ENCODE assay signal across 19 cellular contexts in the genomic region with DNA sequence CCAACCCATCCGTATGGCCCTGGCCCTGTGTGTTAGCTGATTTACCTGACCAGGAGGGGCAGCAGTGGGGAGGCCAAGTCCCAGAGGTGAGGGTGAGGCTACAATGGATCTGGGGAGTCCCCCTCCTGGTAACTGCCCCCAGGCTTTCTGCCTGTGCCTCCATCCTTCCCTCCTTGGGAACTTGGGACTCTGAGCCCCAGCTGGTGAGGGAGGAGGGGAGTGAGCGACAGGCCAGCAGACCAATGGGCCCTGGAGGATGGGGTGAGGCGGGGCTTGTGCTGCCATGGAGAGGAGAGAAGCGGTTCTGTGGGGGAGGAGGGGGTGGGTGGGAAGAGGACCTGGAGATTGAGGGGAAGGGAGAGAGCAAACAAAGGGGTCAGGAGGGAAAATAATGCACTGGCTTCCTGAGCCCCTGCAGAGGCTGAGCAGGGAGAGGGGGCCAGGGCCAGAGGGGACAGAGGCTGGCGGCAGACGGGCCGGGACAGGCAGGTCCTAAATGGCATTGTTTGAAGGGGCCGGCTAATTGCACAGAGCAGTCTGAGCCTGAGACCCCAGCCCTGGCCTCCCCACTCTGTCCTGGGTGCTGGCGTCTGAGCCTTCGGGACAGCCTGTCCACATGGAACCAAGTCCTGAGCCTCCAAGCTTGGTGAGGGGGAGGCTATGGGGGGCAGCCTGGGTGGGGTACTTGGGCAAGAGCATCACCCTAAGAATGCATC. TPM values are rescaled to one million over a fixed set of nuclear protein-coding genes. Genes with fewer than 3 reads are reported as not detected.
DNase-seq lines count a peak whose midpoint lies in the region; TF ChIP-seq lines count a peak whose summit lies in the region.
"Had no signal": no experiment of that assay in that cellular context is flagged by ENCODE, and none has a peak within 500 bp of the region (broad histone marks: within the 10 kb centered on the region; RNA-seq: fewer than 3 reads in every experiment).

No MANE protein-coding gene starts in this region.

- peaks cover 96% of the 10 kb centered on the region for H3K36me3 ChIP-seq in HUES48 (ENCODE audit: control insufficient read depth, insufficient read depth, low read length)
- H3K36me3 ChIP-seq in smooth muscle cell (ENCODE audit: low read depth), result no peaks in the 10 kb centered on the region
- H3K36me3 ChIP-seq: ascending aorta, lower lobe of right lung, tibial artery had no signal

- no peaks in the 10 kb centered on the region for H3K36me3 Mint-ChIP-seq in glutamatergic neuron (ENCODE audit: unreplicated experiment)

- no peak for TF ChIP-seq CTCF in glutamatergic neuron (IDR thresholded peaks at IDR 0.05; ENCODE audit: partially characterized antibody, unreplicated experiment)
- TF ChIP-seq CTCF in retinal pigment epithelial cell (conservative IDR thresholded peaks at IDR 0.05; ENCODE audit: low read depth, low read length), result peak; percentile 3
- TF ChIP-seq CTCF in smooth muscle cell (IDR thresholded peaks at IDR 0.05; ENCODE audit: borderline replicate concordance, insufficient read depth, poor library complexity, severe bottlenecking), result no peak

- H3K4me3 ChIP-seq in HUES48 (ENCODE audit: low read depth, low read length), result no peak overlapping the region
- H3K4me3 ChIP-seq in retinal pigment epithelial cell (ENCODE audit: low read length), result no peak overlapping the region
- H3K4me3 ChIP-seq in smooth muscle cell, result no peak overlapping the region
- H3K4me3 ChIP-seq: ascending aorta, lower lobe of right lung, tibial artery had no signal

- no peak overlapping the region for H2AFZ ChIP-seq in smooth muscle cell (ENCODE audit: low read depth)

- H3K4me1 Mint-ChIP-seq in glutamatergic neuron (ENCODE audit: low read depth, unreplicated experiment), result peaks cover 24% of the 10 kb centered on the region

- H3K79me2 ChIP-seq in smooth muscle cell (ENCODE audit: low read depth), result no peaks in the 10 kb centered on the region

- no peak overlapping the region for H3K9ac ChIP-seq in HUES48 (ENCODE audit: low read depth, low read length)
- H3K9ac ChIP-seq in smooth muscle cell (ENCODE audit: low read depth), result no peak overlapping the region

- intact Hi-C loops in head of caudate nucleus (cut with DNase I), result no loop called here

- DNase-seq in NCI-H345 treated with DMSO at 0.1 percent for 48 hours (lab: John Stamatoyannopoulos, UW; ENCODE audit: unreplicated experiment) (peak; percentile 11), glutamatergic neuron (peak; percentile 96), retinal pigment epithelial cell (ENCODE audit: low read depth) (no peak), head of caudate nucleus (no peak), smooth muscle cell (lab: John Stamatoyannopoulos, UW; ENCODE audit: unreplicated experiment) (no peak), GF-D8 (lab: John Stamatoyannopoulos, UW) (no peak)
- DNase-seq: activated CD4-positive, alpha-beta T cell treated with anti-CD3 and anti-CD28 coated beads, Interleukin-2, amount 50 U/mL, for 4 hours; activated naive CD4-positive, alpha-beta T cell treated with anti-CD3 and anti-CD28 coated beads for 36 hours; foreskin keratinocyte; HCEC 1CT; lower lobe of right lung; NCI-H1694 treated with DMSO at 0.1 percent for 48 hours; RPMI8226; stimulated activated naive CD4-positive, alpha-beta T cell; SW 1271; tibial artery had no signal

- H3K4me1 ChIP-seq in HUES48 (ENCODE audit: control insufficient read depth, insufficient read depth, low read length), result peaks cover 49% of the 10 kb centered on the region
- H3K4me1 ChIP-seq in smooth muscle cell (ENCODE audit: low read depth), result peaks cover 17% of the 10 kb centered on the region
- H3K4me1 ChIP-seq: ascending aorta, lower lobe of right lung, tibial artery had no signal

- H3K9me3 ChIP-seq in HUES48 (ENCODE audit: control insufficient read depth, insufficient read depth, low read length) (no peaks in the 10 kb centered on the region), smooth muscle cell (replicated peaks; ENCODE audit: low read depth) (no peaks in the 10 kb centered on the region)
- H3K9me3 ChIP-seq: ascending aorta, lower lobe of right lung, tibial artery had no signal

- 93% methylated on average over 9 of the region's 10 CpGs for WGBS in smooth muscle cell (ENCODE audit: low lambda C conversion rate)

- H3K27ac Mint-ChIP-seq in glutamatergic neuron (ENCODE audit: unreplicated experiment), result peak overlapping the region; percentile 84
- H3K27ac Mint-ChIP-seq: activated naive CD4-positive, alpha-beta T cell treated with anti-CD3 and anti-CD28 coated beads for 36 hours; B cell had no signal

- H3K27me3 Mint-ChIP-seq in glutamatergic neuron (ENCODE audit: unreplicated experiment), result peaks cover 6% of the 10 kb centered on the region
- H3K27me3 Mint-ChIP-seq: B cell had no signal

- H4K20me1 ChIP-seq in smooth muscle cell (ENCODE audit: low read depth), result no peaks in the 10 kb centered on the region

- H3K27me3 ChIP-seq in HUES48 (ENCODE audit: control insufficient read depth, insufficient read depth, low read length) (no peaks in the 10 kb centered on the region), smooth muscle cell (ENCODE audit: low read depth) (no peaks in the 10 kb centered on the region)
- H3K27me3 ChIP-seq: ascending aorta, foreskin keratinocyte, tibial artery had no signal

- H3K27ac ChIP-seq in HUES48 (ENCODE audit: low read depth, low read length) (peak overlapping the region; percentile 88), smooth muscle cell (ENCODE audit: low read depth) (no peak overlapping the region)
- H3K27ac ChIP-seq: ascending aorta, foreskin keratinocyte, lower lobe of right lung, tibial artery had no signal

- no peaks in the 10 kb centered on the region for H3K9me3 Mint-ChIP-seq in glutamatergic neuron (ENCODE audit: unreplicated experiment)
- H3K9me3 Mint-ChIP-seq: activated naive CD4-positive, alpha-beta T cell treated with anti-CD3 and anti-CD28 coated beads for 36 hours had no signal

- peak overlapping the region; percentile 20 for H3K4me3 Mint-ChIP-seq in glutamatergic neuron (ENCODE audit: unreplicated experiment)
- H3K4me3 Mint-ChIP-seq: activated naive CD4-positive, alpha-beta T cell treated with anti-CD3 and anti-CD28 coated beads for 36 hours; B cell had no signal

- H3K4me2 ChIP-seq in smooth muscle cell, result no peak overlapping the region

- no peaks in the 10 kb centered on the region for H3F3A ChIP-seq in smooth muscle cell (ENCODE audit: low read depth)

RNA-seq across cellular contexts. Expression of a gene that starts 17.5 kb away (rescaled TPM):
- total RNA-seq in glutamatergic neuron (ENCODE audit: unreplicated experiment) (29.0 TPM), smooth muscle cell (2.9 and 3.5 TPM in 2 replicates)
- polyA plus RNA-seq in smooth muscle cell, result 0.79 and 2.9 TPM in 2 replicates

RNA-seq across cellular contexts. Expression of a gene that starts 36.4 kb away (rescaled TPM):
- total RNA-seq in glutamatergic neuron (ENCODE audit: unreplicated experiment) (71.5 TPM), smooth muscle cell (29.2 and 35.4 TPM in 2 replicates)
- polyA plus RNA-seq in smooth muscle cell, result 57.6 and 62.8 TPM in 2 replicates

RNA-seq across cellular contexts. Expression of a gene that starts 40.1 kb away (rescaled TPM):
- 232 TPM for total RNA-seq in glutamatergic neuron (ENCODE audit: unreplicated experiment)
- total RNA-seq in smooth muscle cell, result 160 TPM in 2 replicates
- 81.0 and 89.2 TPM in 2 replicates for polyA plus RNA-seq in smooth muscle cell

Comparison
In these comparisons a context has a peak if more than half of its experiments do, and no peak if none do; other contexts are left out.
1. DNase-seq: peak in NCI-H345 treated with DMSO at 0.1 percent for 48 hours (single experiment) and glutamatergic neuron (single experiment); none in retinal pigment epithelial cell (single experiment), head of caudate nucleus (0 of 42), smooth muscle cell (single experiment) and GF-D8 (single experiment).